ENCODE assay signal across 11 cellular contexts in genomic region chr3:59502806-59503205, GRCh38.
DNase-seq lines count a peak whose midpoint lies in the region; ATAC-seq lines count a peak whose summit lies in the region.
"Had no signal": no experiment of that assay in that cellular context is flagged by ENCODE, and none has a peak within 500 bp of the region (broad histone marks: within the 10 kb centered on the region; RNA-seq: fewer than 3 reads in every experiment).

No MANE protein-coding gene starts in this region.

- peaks cover 8% of the 10 kb centered on the region for H3K9me3 Mint-ChIP-seq in T-helper 2 cell treated with Interferon-gamma antibody and Interleukin-4, amounts not matched to agents 5 μg/mL and 100 μg/mL, for 36 hours

- peak overlapping the region; percentile 33 for H3K27ac Mint-ChIP-seq in T-helper 2 cell treated with Interferon-gamma antibody and Interleukin-4, amounts not matched to agents 5 μg/mL and 100 μg/mL, for 36 hours
- H3K27ac Mint-ChIP-seq: GM23338 had no signal

- peak; percentile 5 to 25 for DNase-seq in activated CD4-positive, alpha-beta T cell treated with anti-CD3 and anti-CD28 coated beads for 24 hours (ENCODE audit: low read depth in 2 of 2)
- no peak for DNase-seq in activated CD4-positive, alpha-beta T cell treated with anti-CD3 and anti-CD28 coated beads, Interleukin-2, amount 50 U/mL, for 1 hour
- DNase-seq in T-helper 2 cell treated with Interferon-gamma antibody and Interleukin-4, amounts not matched to agents 5 μg/mL and 100 μg/mL, for 36 hours (ENCODE audit: low spot score) = peak; percentile 43
- DNase-seq in fibroblast of gingiva (ENCODE audit: low read depth) (peak; percentile 58), KBM-7 (no peak)
- DNase-seq in stimulated activated CD4-positive, alpha-beta T cell treated with anti-CD3 and anti-CD28 coated beads, Interleukin-4, amount 100 ng/mL, for 4 hours = peak; percentile 5 to 52
- no peak for DNase-seq in NK-92 treated with Interleukin-12 subunit alpha and Interleukin-12 subunit beta, amount 100 ng/mL, for 24 hours (lab: John Stamatoyannopoulos, UW)
- DNase-seq: NCI-H774, occipital lobe had no signal

- ATAC-seq in esophagus mucosa = no peak
- ATAC-seq: GM23338 had no signal

- H3K36me3 Mint-ChIP-seq in T-helper 2 cell treated with Interferon-gamma antibody and Interleukin-4, amounts not matched to agents 5 μg/mL and 100 μg/mL, for 36 hours (ENCODE audit: low read depth) = no peaks in the 10 kb centered on the region

- H3K4me1 Mint-ChIP-seq in T-helper 2 cell treated with Interferon-gamma antibody and Interleukin-4, amounts not matched to agents 5 μg/mL and 100 μg/mL, for 36 hours (ENCODE audit: low read depth) = peaks cover 2% of the 10 kb centered on the region

- in situ Hi-C loops in KBM-7 (cut with MboI; ENCODE audit: low pct_unique_long_range_greater_than_20kb, low sequenced_read_pairs) = no loop called here

- no peak overlapping the region for H3K4me3 Mint-ChIP-seq in T-helper 2 cell treated with Interferon-gamma antibody and Interleukin-4, amounts not matched to agents 5 μg/mL and 100 μg/mL, for 36 hours
- H3K4me3 Mint-ChIP-seq: GM23338 had no signal

- H3K27me3 Mint-ChIP-seq in T-helper 2 cell treated with Interferon-gamma antibody and Interleukin-4, amounts not matched to agents 5 μg/mL and 100 μg/mL, for 36 hours (ENCODE audit: low read depth) = no peaks in the 10 kb centered on the region

Comparison
In these comparisons a context has a peak if more than half of its experiments do, and no peak if none do; other contexts are left out.
1. DNase-seq: peak in activated CD4-positive, alpha-beta T cell treated with anti-CD3 and anti-CD28 coated beads for 24 hours (2 of 2), T-helper 2 cell treated with Interferon-gamma antibody and Interleukin-4, amounts not matched to agents 5 μg/mL and 100 μg/mL, for 36 hours (single experiment), fibroblast of gingiva (single experiment) and stimulated activated CD4-positive, alpha-beta T cell treated with anti-CD3 and anti-CD28 coated beads, Interleukin-4, amount 100 ng/mL, for 4 hours (2 of 2); none in activated CD4-positive, alpha-beta T cell treated with anti-CD3 and anti-CD28 coated beads, Interleukin-2, amount 50 U/mL, for 1 hour (single experiment), NK-92 treated with Interleukin-12 subunit alpha and Interleukin-12 subunit beta, amount 100 ng/mL, for 24 hours (single experiment) and KBM-7 (single experiment).